In genomic region chr5:160363661-160364060, GRCh38 we compare ENCODE assay signal across 1 cellular context.
TF ChIP-seq lines count a peak whose summit lies in the region.

No MANE protein-coding gene starts in this region.

TF ChIP-seq in H1, 55 proteins besides CTCF, POLR2A, EP300 and RAD21:
- no peak for TF ChIP-seq BRCA1 (IDR thresholded peaks at IDR 0.05; ENCODE audit: low read depth, low read length)
- peak; percentile 49; the same call in 1 of the 2 replicates for TF ChIP-seq MAX (IDR thresholded peaks at IDR 0.05)
